ENCODE assay signal across 13 cellular contexts in genomic region chr2:10254373-10255188, GRCh38. TPM values are rescaled to one million over a fixed set of nuclear protein-coding genes. Genes with fewer than 3 reads are reported as not detected.
DNase-seq lines count a peak whose midpoint lies in the region; ATAC-seq and TF ChIP-seq lines count a peak whose summit lies in the region.
"Had no signal": no experiment of that assay in that cellular context is flagged by ENCODE, and none has a peak within 500 bp of the region (broad histone marks: within the 10 kb centered on the region; RNA-seq: fewer than 3 reads in every experiment).

No MANE protein-coding gene starts in this region.

- H3K27ac Mint-ChIP-seq in natural killer cell: no peak overlapping the region
- H3K27ac Mint-ChIP-seq in natural killer cell treated with Interleukin-12 subunit alpha and Interleukin-12 subunit beta and Interleukin-15 and Interleukin-18, amount 100 ng/mL, for 72 hours: no peak overlapping the region
- no peak overlapping the region for H3K27ac Mint-ChIP-seq in activated T-helper 1 cell treated with anti-CD3 and anti-CD28 coated beads, Interleukin-12 subunit alpha, Interleukin-12 subunit beta, Interleukin-2, Interleukin-4 antibody, amounts not matched to agents 30 ng/mL and 10 ng/mL and 1 ng/mL, durations not matched to agents 14 hours and 24 hours and 36 hours
- H3K27ac Mint-ChIP-seq: mesothelial cell of epicardium had no signal

- H3K9me3 Mint-ChIP-seq in natural killer cell: peaks cover 4 to 5% of the 10 kb centered on the region in 2 donors
- peaks cover 10% of the 10 kb centered on the region for H3K9me3 Mint-ChIP-seq in natural killer cell treated with Interleukin-12 subunit alpha and Interleukin-12 subunit beta and Interleukin-15 and Interleukin-18, amount 100 ng/mL, for 72 hours
- H3K9me3 Mint-ChIP-seq in activated T-helper 1 cell treated with anti-CD3 and anti-CD28 coated beads, Interleukin-12 subunit alpha, Interleukin-12 subunit beta, Interleukin-2, Interleukin-4 antibody, amounts not matched to agents 30 ng/mL and 10 ng/mL and 1 ng/mL, durations not matched to agents 14 hours and 24 hours and 36 hours: peaks cover 23% of the 10 kb centered on the region

- DNase-seq in natural killer cell (no peak), RPMI8226 (peak; percentile 19), iris pigment epithelial cell (ENCODE audit: low read depth) (peak; percentile 15)
- no peak for DNase-seq in natural killer cell treated with Interleukin-12 subunit alpha and Interleukin-12 subunit beta and Interleukin-15 and Interleukin-18, amount 100 ng/mL, for 72 hours (ENCODE audit: low spot score)
- DNase-seq in effector CD4-positive, alpha-beta T cell: no peak
- no peak for DNase-seq in activated T-helper 1 cell treated with anti-CD3 and anti-CD28 coated beads, Interleukin-12 subunit alpha, Interleukin-12 subunit beta, Interleukin-2, Interleukin-4 antibody, amounts not matched to agents 30 ng/mL and 10 ng/mL and 1 ng/mL, durations not matched to agents 14 hours and 24 hours and 36 hours (ENCODE audit: low spot score)
- DNase-seq: anterior cingulate cortex, HCEC 1CT, MV-4-11, T-helper 9 cell had no signal

- peaks cover 0 to 7% of the 10 kb centered on the region in 2 donors for H3K27me3 Mint-ChIP-seq in natural killer cell (ENCODE audit: low read depth in 2 of 2)
- peaks cover 0 to 9% of the 10 kb centered on the region in 2 donors for H3K27me3 Mint-ChIP-seq in natural killer cell treated with Interleukin-12 subunit alpha and Interleukin-12 subunit beta and Interleukin-15 and Interleukin-18, amount 100 ng/mL, for 72 hours
- peaks cover 6% of the 10 kb centered on the region for H3K27me3 Mint-ChIP-seq in activated T-helper 1 cell treated with anti-CD3 and anti-CD28 coated beads, Interleukin-12 subunit alpha, Interleukin-12 subunit beta, Interleukin-2, Interleukin-4 antibody, amounts not matched to agents 30 ng/mL and 10 ng/mL and 1 ng/mL, durations not matched to agents 14 hours and 24 hours and 36 hours (ENCODE audit: insufficient read depth)

- peaks cover 14% of the 10 kb centered on the region for H3K36me3 Mint-ChIP-seq in natural killer cell
- H3K36me3 Mint-ChIP-seq in natural killer cell treated with Interleukin-12 subunit alpha and Interleukin-12 subunit beta and Interleukin-15 and Interleukin-18, amount 100 ng/mL, for 72 hours: peaks cover 23% of the 10 kb centered on the region
- peaks cover 2% of the 10 kb centered on the region for H3K36me3 Mint-ChIP-seq in activated T-helper 1 cell treated with anti-CD3 and anti-CD28 coated beads, Interleukin-12 subunit alpha, Interleukin-12 subunit beta, Interleukin-2, Interleukin-4 antibody, amounts not matched to agents 30 ng/mL and 10 ng/mL and 1 ng/mL, durations not matched to agents 14 hours and 24 hours and 36 hours (ENCODE audit: low read depth)
- H3K36me3 Mint-ChIP-seq: mesothelial cell of epicardium had no signal

- H3K4me1 Mint-ChIP-seq in natural killer cell: peaks cover 46 to 55% of the 10 kb centered on the region in 2 donors
- H3K4me1 Mint-ChIP-seq in natural killer cell treated with Interleukin-12 subunit alpha and Interleukin-12 subunit beta and Interleukin-15 and Interleukin-18, amount 100 ng/mL, for 72 hours (ENCODE audit: low read depth in 2 of 2): peaks cover 22 to 44% of the 10 kb centered on the region in 2 donors
- no peaks in the 10 kb centered on the region for H3K4me1 Mint-ChIP-seq in activated T-helper 1 cell treated with anti-CD3 and anti-CD28 coated beads, Interleukin-12 subunit alpha, Interleukin-12 subunit beta, Interleukin-2, Interleukin-4 antibody, amounts not matched to agents 30 ng/mL and 10 ng/mL and 1 ng/mL, durations not matched to agents 14 hours and 24 hours and 36 hours (ENCODE audit: low read depth)

- no peak for TF ChIP-seq CTCF in natural killer cell (IDR thresholded peaks at IDR 0.05)

- intact Hi-C loops in natural killer cell (cut with micrococcal nuclease): no loop called here
- intact Hi-C loops in activated T-helper 1 cell treated with anti-CD3 and anti-CD28 coated beads, Interleukin-12 subunit alpha, Interleukin-12 subunit beta, Interleukin-2, Interleukin-4 antibody, amounts not matched to agents 30 ng/mL and 10 ng/mL and 1 ng/mL, durations not matched to agents 14 hours and 24 hours and 36 hours (cut with micrococcal nuclease): no loop called here

- no peak for ATAC-seq in natural killer cell
- no peak for ATAC-seq in natural killer cell treated with Interleukin-12 subunit alpha and Interleukin-12 subunit beta and Interleukin-15 and Interleukin-18, amount 100 ng/mL, for 72 hours
- ATAC-seq in GM21825 (IDR thresholded peaks at IDR 0.05; ENCODE audit: unreplicated experiment): no peak
- ATAC-seq in GM21390 (IDR thresholded peaks at IDR 0.05; ENCODE audit: unreplicated experiment): no peak

- peak overlapping the region; percentile 61 for H3K4me3 Mint-ChIP-seq in natural killer cell
- no peak overlapping the region for H3K4me3 Mint-ChIP-seq in natural killer cell treated with Interleukin-12 subunit alpha and Interleukin-12 subunit beta and Interleukin-15 and Interleukin-18, amount 100 ng/mL, for 72 hours
- no peak overlapping the region for H3K4me3 Mint-ChIP-seq in activated T-helper 1 cell treated with anti-CD3 and anti-CD28 coated beads, Interleukin-12 subunit alpha, Interleukin-12 subunit beta, Interleukin-2, Interleukin-4 antibody, amounts not matched to agents 30 ng/mL and 10 ng/mL and 1 ng/mL, durations not matched to agents 14 hours and 24 hours and 36 hours
- H3K4me3 Mint-ChIP-seq: mesothelial cell of epicardium had no signal

RNA-seq across cellular contexts. Expression of gene HPCAL1, which starts 48.1 kb away (rescaled TPM):
- total RNA-seq in natural killer cell: 10 to 100 TPM; 31.1 to 45.2 (median 39.8) TPM
- total RNA-seq in natural killer cell treated with Interleukin-12 subunit alpha and Interleukin-12 subunit beta and Interleukin-15 and Interleukin-18, amount 100 ng/mL, for 72 hours: 10 to 100 TPM; 13.8 to 19.0 TPM
- total RNA-seq in activated T-helper 1 cell treated with anti-CD3 and anti-CD28 coated beads, Interleukin-12 subunit alpha, Interleukin-12 subunit beta, Interleukin-2, Interleukin-4 antibody, amounts not matched to agents 30 ng/mL and 10 ng/mL and 1 ng/mL, durations not matched to agents 14 hours and 24 hours and 36 hours: 59.6 and 62.4 TPM in 2 replicates

Comparison
In these comparisons a context has a peak if more than half of its experiments do, and no peak if none do; other contexts are left out.
1. DNase-seq: peak in RPMI8226 (single experiment) and iris pigment epithelial cell (single experiment); none in natural killer cell (single experiment), natural killer cell treated with Interleukin-12 subunit alpha and Interleukin-12 subunit beta and Interleukin-15 and Interleukin-18, amount 100 ng/mL, for 72 hours (single experiment), effector CD4-positive, alpha-beta T cell (single experiment) and activated T-helper 1 cell treated with anti-CD3 and anti-CD28 coated beads, Interleukin-12 subunit alpha, Interleukin-12 subunit beta, Interleukin-2, Interleukin-4 antibody, amounts not matched to agents 30 ng/mL and 10 ng/mL and 1 ng/mL, durations not matched to agents 14 hours and 24 hours and 36 hours (single experiment).